11 cellular contexts compared by ENCODE assay signal in the genomic region with DNA sequence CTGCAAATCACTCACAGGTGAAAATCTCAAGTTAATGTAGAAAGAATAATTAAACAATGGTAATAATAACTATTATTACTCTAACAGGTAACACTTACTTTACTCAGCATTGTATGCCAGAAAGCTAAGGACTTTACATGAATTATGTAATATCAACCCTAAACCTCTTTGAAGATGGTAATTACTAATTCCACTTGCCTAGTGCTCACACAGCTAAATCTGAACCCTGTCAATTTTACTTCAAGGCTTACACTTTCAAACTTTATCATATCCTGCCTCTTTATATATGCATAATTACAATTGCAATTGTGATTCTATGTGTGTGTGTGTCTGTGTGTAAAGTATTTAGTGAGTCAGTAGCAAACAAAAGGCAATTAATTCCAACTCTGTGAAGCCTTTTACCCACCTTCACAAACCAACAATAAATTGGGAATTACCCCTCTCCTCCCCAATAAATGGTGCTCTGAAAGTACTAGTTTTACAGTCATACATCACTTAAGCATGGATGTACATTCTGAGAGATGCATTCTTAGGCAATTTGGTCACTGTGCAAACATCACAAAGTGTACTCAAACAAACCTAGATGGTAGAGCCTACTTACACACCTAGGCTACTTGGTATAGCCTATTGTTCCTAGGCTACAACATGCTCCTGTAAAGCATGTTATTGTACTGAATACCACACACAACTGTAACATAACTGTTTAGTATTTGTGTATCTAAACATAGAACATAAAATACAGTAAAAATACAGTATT. TPM values are rescaled to one million over a fixed set of nuclear protein-coding genes. Genes with fewer than 3 reads are reported as not detected.
DNase-seq lines count a peak whose midpoint lies in the region; ATAC-seq, FAIRE-seq and TF ChIP-seq lines count a peak whose summit lies in the region.
"Had no signal": no experiment of that assay in that cellular context is flagged by ENCODE, and none has a peak within 500 bp of the region (broad histone marks: within the 10 kb centered on the region; RNA-seq: fewer than 3 reads in every experiment).

No MANE protein-coding gene starts in this region.

- FAIRE-seq in GM19239 (lab: Jason Lieb, UNC): no peak

- H3K4me1 Mint-ChIP-seq in activated naive CD8-positive, alpha-beta T cell (ENCODE audit: low read depth): peaks cover 90% of the 10 kb centered on the region
- peaks cover 70% of the 10 kb centered on the region for H3K4me1 Mint-ChIP-seq in activated naive CD8-positive, alpha-beta T cell treated with anti-CD3 and anti-CD28 coated beads for 36 hours
- peaks cover 44% of the 10 kb centered on the region for H3K4me1 Mint-ChIP-seq in type B pancreatic cell (ENCODE audit: unreplicated experiment)

- no peaks in the 10 kb centered on the region for H3K9me3 Mint-ChIP-seq in activated naive CD8-positive, alpha-beta T cell (ENCODE audit: low read depth)
- no peaks in the 10 kb centered on the region for H3K9me3 Mint-ChIP-seq in activated naive CD8-positive, alpha-beta T cell treated with anti-CD3 and anti-CD28 coated beads for 36 hours
- no peaks in the 10 kb centered on the region for H3K9me3 Mint-ChIP-seq in type B pancreatic cell

- ATAC-seq in RWPE2 (ENCODE audit: low read depth): peak; percentile 86

- no peaks in the 10 kb centered on the region for H3K27me3 ChIP-seq in RWPE2 (ENCODE audit: insufficient read depth, poor library complexity, severe bottlenecking)
- H3K27me3 ChIP-seq: BE2C had no signal

- H3K36me3 Mint-ChIP-seq in activated naive CD8-positive, alpha-beta T cell: no peaks in the 10 kb centered on the region
- peaks cover 56% of the 10 kb centered on the region for H3K36me3 Mint-ChIP-seq in activated naive CD8-positive, alpha-beta T cell treated with anti-CD3 and anti-CD28 coated beads for 36 hours
- peaks cover 34% of the 10 kb centered on the region for H3K36me3 Mint-ChIP-seq in type B pancreatic cell

- peak overlapping the region; percentile 61 for H3K4me3 Mint-ChIP-seq in activated naive CD8-positive, alpha-beta T cell
- no peak overlapping the region for H3K4me3 Mint-ChIP-seq in activated naive CD8-positive, alpha-beta T cell treated with anti-CD3 and anti-CD28 coated beads for 36 hours
- no peak overlapping the region for H3K4me3 Mint-ChIP-seq in type B pancreatic cell

- no peaks in the 10 kb centered on the region for H3K27me3 Mint-ChIP-seq in activated naive CD8-positive, alpha-beta T cell
- H3K27me3 Mint-ChIP-seq in activated naive CD8-positive, alpha-beta T cell treated with anti-CD3 and anti-CD28 coated beads for 36 hours: no peaks in the 10 kb centered on the region
- H3K27me3 Mint-ChIP-seq in type B pancreatic cell: no peaks in the 10 kb centered on the region

- TF ChIP-seq CTCF in RWPE2 (IDR thresholded peaks at IDR 0.05; ENCODE audit: poor library complexity, severe bottlenecking): no peak
- TF ChIP-seq CTCF in type B pancreatic cell (conservative IDR thresholded peaks at IDR 0.05): no peak

- H3K4me1 ChIP-seq in RWPE2 (ENCODE audit: insufficient read depth, poor library complexity, severe bottlenecking): peaks cover 69% of the 10 kb centered on the region
- H3K4me1 ChIP-seq: BE2C had no signal

- H3K27ac ChIP-seq in RWPE2 (ENCODE audit: poor library complexity, severe bottlenecking): peak overlapping the region; percentile 91
- H3K27ac ChIP-seq: SK-N-MC had no signal

- H3K36me3 ChIP-seq in RWPE2 (ENCODE audit: low read depth): peaks cover 68% of the 10 kb centered on the region
- H3K36me3 ChIP-seq: BE2C had no signal

- no peak overlapping the region for H3K4me3 ChIP-seq in RWPE2 (ENCODE audit: severe bottlenecking)
- H3K4me3 ChIP-seq: SK-N-MC had no signal

- H3K27ac Mint-ChIP-seq in activated naive CD8-positive, alpha-beta T cell: peak overlapping the region; percentile 68
- no peak overlapping the region for H3K27ac Mint-ChIP-seq in activated naive CD8-positive, alpha-beta T cell treated with anti-CD3 and anti-CD28 coated beads for 36 hours
- H3K27ac Mint-ChIP-seq in type B pancreatic cell: peak overlapping the region; percentile 16

- H3K9me3 ChIP-seq in RWPE2 (ENCODE audit: severe bottlenecking): no peaks in the 10 kb centered on the region
- H3K9me3 ChIP-seq: BE2C had no signal

- no peak for DNase-seq in activated naive CD8-positive, alpha-beta T cell treated with anti-CD3 and anti-CD28 coated beads for 36 hours
- DNase-seq in RWPE2 (ENCODE audit: low spot score): no peak
- DNase-seq in iris pigment epithelial cell (ENCODE audit: low read depth): peak; percentile 49
- DNase-seq in type B pancreatic cell (ENCODE audit: extremely low spot score, unreplicated experiment): no peak
- DNase-seq in GM19239 (ENCODE audit: insufficient read length, low spot score): no peak
- no peak for DNase-seq in HuH-7 (ENCODE audit: low spot score)
- DNase-seq in NCI-H2081 treated with DMSO at 0.1 percent for 48 hours (lab: John Stamatoyannopoulos, UW): no peak
- DNase-seq: BE2C; effector CD8-positive, alpha-beta T cell had no signal

RNA-seq across cellular contexts. Expression of a gene that starts 5.9 kb away (rescaled TPM):
- total RNA-seq in activated naive CD8-positive, alpha-beta T cell treated with anti-CD3 and anti-CD28 coated beads for 36 hours: 10 to 100 TPM; 41.6 to 44.7 TPM
- 54.4 and 75.2 TPM in 2 replicates for total RNA-seq in type B pancreatic cell (ENCODE audit: low replicate concordance)
